3 cellular contexts compared by ENCODE assay signal in the genomic region with DNA sequence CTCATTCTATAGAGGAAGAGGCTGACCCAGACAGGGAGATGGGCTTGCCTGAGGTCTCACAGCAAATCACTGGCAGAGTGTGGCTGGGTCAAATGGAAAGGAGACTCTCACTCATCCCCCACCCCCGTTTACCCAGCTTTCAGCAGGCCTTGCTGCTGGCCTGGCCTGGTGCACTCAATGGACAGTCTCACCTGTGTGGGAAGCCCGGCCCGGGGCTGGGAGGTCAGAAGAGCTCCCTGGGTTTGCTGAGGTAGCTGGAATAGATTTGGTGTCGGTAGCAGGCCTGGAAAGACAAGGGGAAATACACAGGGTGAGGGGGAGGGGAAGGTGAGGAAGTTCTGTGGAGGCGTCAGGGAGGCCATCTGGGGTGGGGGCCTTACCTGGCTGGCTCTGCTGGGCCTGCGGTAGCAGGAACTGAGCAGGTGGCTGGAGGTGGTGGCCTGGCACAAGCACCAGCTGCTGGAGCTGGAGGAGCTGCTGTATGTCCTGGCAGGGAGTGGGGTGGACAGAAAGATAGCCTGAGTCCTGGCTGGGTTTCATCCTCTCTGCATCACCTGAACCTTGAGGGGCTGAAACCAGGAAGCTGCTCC.
TF ChIP-seq lines count a peak whose summit lies in the region.

No MANE protein-coding gene starts in this region.

TF ChIP-seq in GM23338, 12 proteins besides CTCF, POLR2A, EP300 and RAD21 (continues in another document):
- no peak for TF ChIP-seq ZNF114 (CRISPR knock-in tag; IDR thresholded peaks at IDR 0.05)
- no peak for TF ChIP-seq ZNF331 (CRISPR knock-in tag; IDR thresholded peaks at IDR 0.05; ENCODE audit: low read depth)
- no peak for TF ChIP-seq EZH2 (IDR thresholded peaks at IDR 0.05; ENCODE audit: low read depth, unreplicated experiment)
- no peak for TF ChIP-seq NANOG (IDR thresholded peaks at IDR 0.05; ENCODE audit: borderline replicate concordance)
- no peak for TF ChIP-seq CREB1 (CRISPR knock-in tag; IDR thresholded peaks at IDR 0.05; ENCODE audit: low read depth)
- TF ChIP-seq JUNB (IDR thresholded peaks at IDR 0.05; ENCODE audit: unreplicated experiment), result no peak
- TF ChIP-seq EZH2phosphoT487 (IDR thresholded peaks at IDR 0.05; ENCODE audit: unreplicated experiment), result no peak
- no peak for TF ChIP-seq ZNF462 (CRISPR knock-in tag; IDR thresholded peaks at IDR 0.05)

TF ChIP-seq in H1, 55 proteins besides CTCF, POLR2A, EP300 and RAD21:
- TF ChIP-seq, protein P1, sequence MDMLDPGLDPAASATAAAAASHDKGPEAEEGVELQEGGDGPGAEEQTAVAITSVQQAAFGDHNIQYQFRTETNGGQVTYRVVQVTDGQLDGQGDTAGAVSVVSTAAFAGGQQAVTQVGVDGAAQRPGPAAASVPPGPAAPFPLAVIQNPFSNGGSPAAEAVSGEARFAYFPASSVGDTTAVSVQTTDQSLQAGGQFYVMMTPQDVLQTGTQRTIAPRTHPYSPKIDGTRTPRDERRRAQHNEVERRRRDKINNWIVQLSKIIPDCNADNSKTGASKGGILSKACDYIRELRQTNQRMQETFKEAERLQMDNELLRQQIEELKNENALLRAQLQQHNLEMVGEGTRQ (IDR thresholded peaks at IDR 0.05; ENCODE audit: low read length), result no peak
- no peak for TF ChIP-seq KDM4A (IDR thresholded peaks at IDR 0.05; ENCODE audit: low read depth, low read length, severe bottlenecking)
- TF ChIP-seq SAP30 (IDR thresholded peaks at IDR 0.05; ENCODE audit: insufficient read depth, insufficient replicate concordance, low read length), result no peak
- TF ChIP-seq CEBPB (IDR thresholded peaks at IDR 0.05; ENCODE audit: low read depth, low read length), result no peak
- no peak for TF ChIP-seq CBX8 (IDR thresholded peaks at IDR 0.05; ENCODE audit: borderline replicate concordance, low read depth, low read length)
- no peak for TF ChIP-seq RXRA (IDR thresholded peaks at IDR 0.05; ENCODE audit: insufficient read depth, low read depth, low read length)

TF ChIP-seq in SK-N-SH, 30 proteins besides CTCF, POLR2A, EP300 and RAD21:
- TF ChIP-seq, protein P2, sequence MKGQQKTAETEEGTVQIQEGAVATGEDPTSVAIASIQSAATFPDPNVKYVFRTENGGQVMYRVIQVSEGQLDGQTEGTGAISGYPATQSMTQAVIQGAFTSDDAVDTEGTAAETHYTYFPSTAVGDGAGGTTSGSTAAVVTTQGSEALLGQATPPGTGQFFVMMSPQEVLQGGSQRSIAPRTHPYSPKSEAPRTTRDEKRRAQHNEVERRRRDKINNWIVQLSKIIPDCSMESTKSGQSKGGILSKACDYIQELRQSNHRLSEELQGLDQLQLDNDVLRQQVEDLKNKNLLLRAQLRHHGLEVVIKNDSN (IDR thresholded peaks at IDR 0.05; ENCODE audit: borderline replicate concordance, low read depth), result no peak
- TF ChIP-seq EZH2phosphoT487 (IDR thresholded peaks at IDR 0.05; ENCODE audit: borderline replicate concordance, low read depth), result no peak
- TF ChIP-seq FOSL2 (IDR thresholded peaks at IDR 0.05; ENCODE audit: borderline replicate concordance, low read depth), result no peak
- TF ChIP-seq TEAD4 (IDR thresholded peaks at IDR 0.05; ENCODE audit: borderline replicate concordance, insufficient read depth), result no peak
- TF ChIP-seq MXI1 (IDR thresholded peaks at IDR 0.05; ENCODE audit: low read depth, low read length), result no peak
- TF ChIP-seq, protein P3, sequence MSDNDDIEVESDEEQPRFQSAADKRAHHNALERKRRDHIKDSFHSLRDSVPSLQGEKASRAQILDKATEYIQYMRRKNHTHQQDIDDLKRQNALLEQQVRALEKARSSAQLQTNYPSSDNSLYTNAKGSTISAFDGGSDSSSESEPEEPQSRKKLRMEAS (IDR thresholded peaks at IDR 0.05; ENCODE audit: low read depth), result no peak
- no peak for TF ChIP-seq RFX5 (IDR thresholded peaks at IDR 0.05; ENCODE audit: low read length)
- TF ChIP-seq TAF1 (IDR thresholded peaks at IDR 0.05; ENCODE audit: borderline replicate concordance, low read depth, low read length), result no peak
- no peak for TF ChIP-seq POLR2AphosphoS5 (IDR thresholded peaks at IDR 0.05; ENCODE audit: low read depth, low read length)
- no peak for TF ChIP-seq NRF1 (IDR thresholded peaks at IDR 0.05; ENCODE audit: low read depth, low read length)
- TF ChIP-seq CHD2 (IDR thresholded peaks at IDR 0.05; ENCODE audit: low read length, partially characterized antibody), result no peak
- TF ChIP-seq NFIC (IDR thresholded peaks at IDR 0.05; ENCODE audit: borderline replicate concordance), result no peak
- no peak for TF ChIP-seq RXRA (IDR thresholded peaks at IDR 0.05; ENCODE audit: borderline replicate concordance, low read depth)
- no peak for TF ChIP-seq ZBTB33 (IDR thresholded peaks at IDR 0.05; ENCODE audit: borderline replicate concordance, low read depth)
TF ChIP-seq in SK-N-SH: peak in this region for 0.
